ENCODE assay signal across 34 cellular contexts in genomic region chr9:4671737-4672136, GRCh38. TPM values are rescaled to one million over a fixed set of nuclear protein-coding genes. Genes with fewer than 3 reads are reported as not detected.
"Had no signal": no experiment of that assay in that cellular context is flagged by ENCODE, and none has a peak within 500 bp of the region (broad histone marks: within the 10 kb centered on the region; RNA-seq: fewer than 3 reads in every experiment).

No MANE protein-coding gene starts in this region.

- H3K9me3 Mint-ChIP-seq: activated B cell treated with CpG ODN at 0.5 μM for 24 hours; activated CD4-positive, alpha-beta memory T cell treated with anti-CD3 and anti-CD28 coated beads for 36 hours; activated CD8-positive, alpha-beta T cell treated with anti-CD3 and anti-CD28 coated beads for 36 hours; activated naive CD4-positive, alpha-beta T cell treated with anti-CD3 and anti-CD28 coated beads, Interleukin-2, amount 10 ng/mL, durations not matched to agents 7 days and 5 days; activated naive CD4-positive, alpha-beta T cell treated with anti-CD3 and anti-CD28 coated beads, Interleukin-2, amount 50 U/mL, for 24 hours; activated naive CD8-positive, alpha-beta T cell treated with anti-CD3 and anti-CD28 coated beads, Interleukin-2, amount 10 ng/mL, durations not matched to agents 7 days and 5 days; activated naive CD8-positive, alpha-beta T cell treated with anti-CD3 and anti-CD28 coated beads, Interleukin-2, amount 50 U/mL, for 24 hours; activated T-cell treated with anti-CD3 and anti-CD28 coated beads, Interleukin-2, amount 50 U/mL, for 4 hours; activated T-helper 1 cell treated with anti-CD3 and anti-CD28 coated beads, Interleukin-12 subunit alpha, Interleukin-12 subunit beta, Interleukin-2, Interleukin-4 antibody, amounts not matched to agents 30 ng/mL and 10 ng/mL and 1 ng/mL, durations not matched to agents 14 hours and 24 hours and 36 hours; activated T-helper 2 cell treated with anti-CD3 and anti-CD28 coated beads, Interferon-gamma antibody, Interleukin-2, Interleukin-4, amounts not matched to agents 10 μg/mL and 5 μg/mL and 100 μg/mL, durations not matched to agents 14 hours and 24 hours and 36 hours; brain; central memory CD8-positive, alpha-beta T cell; T-helper 1 cell treated with Interleukin-12 subunit alpha and Interleukin-12 subunit beta and Interleukin-4 antibody, amounts not matched to agents 30 μg/mL and 1 μg/mL, for 36 hours; T-helper 2 cell treated with Interferon-gamma antibody and Interleukin-4, amounts not matched to agents 5 μg/mL and 100 μg/mL, for 36 hours had no signal

- H3K36me3 Mint-ChIP-seq: activated CD4-positive, alpha-beta memory T cell treated with anti-CD3 and anti-CD28 coated beads for 36 hours; brain had no signal

- H3K4me3 Mint-ChIP-seq: activated B cell treated with CpG ODN at 0.5 μM for 24 hours; activated CD4-positive, alpha-beta memory T cell treated with anti-CD3 and anti-CD28 coated beads for 36 hours; activated CD8-positive, alpha-beta T cell treated with anti-CD3 and anti-CD28 coated beads for 36 hours; activated naive CD4-positive, alpha-beta T cell treated with anti-CD3 and anti-CD28 coated beads, Interleukin-2, amount 10 ng/mL, durations not matched to agents 7 days and 5 days; activated naive CD4-positive, alpha-beta T cell treated with anti-CD3 and anti-CD28 coated beads, Interleukin-2, amount 50 U/mL, for 24 hours; activated naive CD8-positive, alpha-beta T cell; activated naive CD8-positive, alpha-beta T cell treated with anti-CD3 and anti-CD28 coated beads, Interleukin-2, amount 10 ng/mL, durations not matched to agents 7 days and 5 days; activated naive CD8-positive, alpha-beta T cell treated with anti-CD3 and anti-CD28 coated beads, Interleukin-2, amount 50 U/mL, for 24 hours; activated T-cell treated with anti-CD3 and anti-CD28 coated beads, Interleukin-2, amount 50 U/mL, for 4 hours; activated T-helper 1 cell treated with anti-CD3 and anti-CD28 coated beads, Interleukin-12 subunit alpha, Interleukin-12 subunit beta, Interleukin-2, Interleukin-4 antibody, amounts not matched to agents 30 ng/mL and 10 ng/mL and 1 ng/mL, durations not matched to agents 14 hours and 24 hours and 36 hours; central memory CD8-positive, alpha-beta T cell; T-helper 1 cell treated with Interleukin-12 subunit alpha and Interleukin-12 subunit beta and Interleukin-4 antibody, amounts not matched to agents 30 μg/mL and 1 μg/mL, for 36 hours; T-helper 2 cell treated with Interferon-gamma antibody and Interleukin-4, amounts not matched to agents 5 μg/mL and 100 μg/mL, for 36 hours had no signal

- H3K27ac Mint-ChIP-seq: activated B cell treated with CpG ODN at 0.5 μM for 24 hours; activated CD4-positive, alpha-beta memory T cell treated with anti-CD3 and anti-CD28 coated beads for 36 hours; activated CD8-positive, alpha-beta T cell treated with anti-CD3 and anti-CD28 coated beads for 36 hours; activated naive CD4-positive, alpha-beta T cell treated with anti-CD3 and anti-CD28 coated beads, Interleukin-2, amount 10 ng/mL, durations not matched to agents 7 days and 5 days; activated naive CD4-positive, alpha-beta T cell treated with anti-CD3 and anti-CD28 coated beads, Interleukin-2, amount 50 U/mL, for 24 hours; activated naive CD8-positive, alpha-beta T cell; activated naive CD8-positive, alpha-beta T cell treated with anti-CD3 and anti-CD28 coated beads, Interleukin-2, amount 10 ng/mL, durations not matched to agents 7 days and 5 days; activated naive CD8-positive, alpha-beta T cell treated with anti-CD3 and anti-CD28 coated beads, Interleukin-2, amount 50 U/mL, for 24 hours; activated T-helper 1 cell treated with anti-CD3 and anti-CD28 coated beads, Interleukin-12 subunit alpha, Interleukin-12 subunit beta, Interleukin-2, Interleukin-4 antibody, amounts not matched to agents 30 ng/mL and 10 ng/mL and 1 ng/mL, durations not matched to agents 14 hours and 24 hours and 36 hours; activated T-helper 2 cell treated with anti-CD3 and anti-CD28 coated beads, Interferon-gamma antibody, Interleukin-2, Interleukin-4, amounts not matched to agents 10 μg/mL and 5 μg/mL and 100 μg/mL, durations not matched to agents 14 hours and 24 hours and 36 hours; T-helper 1 cell treated with Interleukin-12 subunit alpha and Interleukin-12 subunit beta and Interleukin-4 antibody, amounts not matched to agents 30 μg/mL and 1 μg/mL, for 36 hours; T-helper 2 cell treated with Interferon-gamma antibody and Interleukin-4, amounts not matched to agents 5 μg/mL and 100 μg/mL, for 36 hours had no signal

- H3K27me3 Mint-ChIP-seq: activated CD4-positive, alpha-beta memory T cell treated with anti-CD3 and anti-CD28 coated beads for 36 hours; activated CD8-positive, alpha-beta T cell treated with anti-CD3 and anti-CD28 coated beads for 36 hours; activated naive CD4-positive, alpha-beta T cell treated with anti-CD3 and anti-CD28 coated beads, Interleukin-2, amount 50 U/mL, for 24 hours; activated naive CD8-positive, alpha-beta T cell; activated naive CD8-positive, alpha-beta T cell treated with anti-CD3 and anti-CD28 coated beads, Interleukin-2, amount 10 ng/mL, durations not matched to agents 7 days and 5 days; activated naive CD8-positive, alpha-beta T cell treated with anti-CD3 and anti-CD28 coated beads, Interleukin-2, amount 50 U/mL, for 24 hours; central memory CD8-positive, alpha-beta T cell had no signal

- DNase-seq: activated B cell treated with CpG ODN at 0.5 μM for 24 hours; activated CD4-positive, alpha-beta memory T cell treated with anti-CD3 and anti-CD28 coated beads for 36 hours; activated CD4-positive, alpha-beta T cell treated with anti-CD3 and anti-CD28 coated beads for 48 hours; activated CD4-positive, alpha-beta T cell treated with anti-CD3 and anti-CD28 coated beads, Interleukin-2, amount 50 U/mL, for 1 hour; activated CD4-positive, alpha-beta T cell treated with anti-CD3 and anti-CD28 coated beads, Interleukin-2, amount 50 U/mL, for 4 hours; activated CD4-positive, CD25-positive, alpha-beta regulatory T cell treated with anti-CD3 and anti-CD28 coated beads, Interleukin-2, amount 50 U/mL, for 72 hours; activated CD8-positive, alpha-beta memory T cell treated with anti-CD3 and anti-CD28 coated beads, Interleukin-2, amount 50 U/mL, for 4 hours; activated CD8-positive, alpha-beta T cell treated with anti-CD3 and anti-CD28 coated beads for 36 hours; activated effector memory CD4-positive, alpha-beta T cell treated with Interleukin-2 at 50 U/mL for 16 hours; activated gamma-delta T cell; activated naive CD4-positive, alpha-beta T cell treated with anti-CD3 and anti-CD28 coated beads, Interleukin-2, amount 10 ng/mL, durations not matched to agents 7 days and 5 days; activated naive CD4-positive, alpha-beta T cell treated with Interleukin-2 at 50 U/mL for 16 hours; activated naive CD8-positive, alpha-beta T cell treated with anti-CD3 and anti-CD28 coated beads, Interleukin-2, amount 10 ng/mL, durations not matched to agents 7 days and 5 days; activated naive CD8-positive, alpha-beta T cell treated with anti-CD3 and anti-CD28 coated beads, Interleukin-2, amount 50 U/mL, for 24 hours; activated T-cell treated with anti-CD3 and anti-CD28 coated beads for 4 hours; activated T-cell treated with anti-CD3 and anti-CD28 coated beads, Interleukin-2, amount 50 U/mL, for 1 hour; activated T-cell treated with anti-CD3 and anti-CD28 coated beads, Interleukin-2, amount 50 U/mL, for 4 hours; amygdala; anterior cingulate cortex; caudate nucleus; cerebellar nuclear complex; SW 1271; T-helper 1 cell; T-helper 2 cell; T-helper 9 cell had no signal

- ATAC-seq: activated CD8-positive, alpha-beta T cell treated with anti-CD3 and anti-CD28 coated beads for 36 hours; activated naive CD8-positive, alpha-beta T cell treated with anti-CD3 and anti-CD28 coated beads, Interleukin-2, amount 50 U/mL, for 24 hours; activated T-cell treated with anti-CD3 and anti-CD28 coated beads, Interleukin-2, amount 50 U/mL, for 4 hours had no signal

RNA-seq across cellular contexts. Expression of gene SPATA6L, which starts 5.5 kb away (rescaled TPM):
- total RNA-seq: activated T-helper 1 cell treated with anti-CD3 and anti-CD28 coated beads, Interleukin-12 subunit alpha, Interleukin-12 subunit beta, Interleukin-2, Interleukin-4 antibody, amounts not matched to agents 30 ng/mL and 10 ng/mL and 1 ng/mL, durations not matched to agents 14 hours and 24 hours and 36 hours; ascending aorta had no signal
